22 cellular contexts compared by ENCODE assay signal in the genomic region with DNA sequence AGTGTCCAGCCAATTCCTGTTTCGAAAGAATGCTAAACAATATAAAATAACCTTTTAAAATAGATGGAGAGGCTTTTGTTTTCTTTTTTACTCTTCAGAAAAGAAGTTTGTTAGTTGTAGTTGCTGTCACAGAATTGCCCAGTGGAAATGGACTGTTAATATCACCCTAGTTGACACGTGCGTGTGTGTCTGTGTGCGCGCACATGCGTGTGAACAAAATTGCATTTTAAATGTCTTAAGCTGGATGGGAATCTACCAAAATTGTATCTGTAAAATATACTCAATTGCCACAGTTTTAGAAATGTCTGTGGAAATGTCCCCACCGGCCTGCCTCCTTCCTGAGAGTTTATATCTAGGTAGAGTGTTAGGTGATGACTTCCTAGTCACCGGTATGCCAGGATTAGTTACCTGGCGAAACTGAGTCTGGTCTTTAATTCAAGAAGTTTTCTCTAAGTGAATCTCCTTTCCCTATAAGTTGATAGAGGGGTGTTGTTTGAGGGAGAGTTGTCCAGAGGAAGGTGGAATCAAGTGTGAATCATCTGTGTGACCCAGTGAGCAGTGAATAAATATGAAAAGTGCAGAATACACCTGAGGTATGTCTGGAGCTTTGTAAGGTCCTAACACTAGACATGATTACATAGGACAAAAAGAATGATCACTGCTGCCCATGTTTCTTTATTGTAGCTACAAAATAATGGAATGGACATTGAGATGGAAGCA. TPM values are rescaled to one million over a fixed set of nuclear protein-coding genes. Genes with fewer than 3 reads are reported as not detected.
DNase-seq lines count a peak whose midpoint lies in the region; ATAC-seq and TF ChIP-seq lines count a peak whose summit lies in the region.
"Had no signal": no experiment of that assay in that cellular context is flagged by ENCODE, and none has a peak within 500 bp of the region (broad histone marks: within the 10 kb centered on the region; RNA-seq: fewer than 3 reads in every experiment).

No MANE protein-coding gene starts in this region.

- H3K36me3 ChIP-seq in neuron (ENCODE audit: insufficient read depth, low read length): peaks cover 26% of the 10 kb centered on the region
- H3K36me3 ChIP-seq in vagina: no peaks in the 10 kb centered on the region
- H3K36me3 ChIP-seq: SJCRH30 had no signal

- ATAC-seq in GM18873 (IDR thresholded peaks at IDR 0.05; ENCODE audit: low FRiP score, unreplicated experiment) (no peak), GM18909 (IDR thresholded peaks at IDR 0.05; ENCODE audit: poor library complexity, unreplicated experiment) (no peak)

- H3K9me3 ChIP-seq in neuron (ENCODE audit: low read length) (no peaks in the 10 kb centered on the region), vagina (no peaks in the 10 kb centered on the region)
- H3K9me3 ChIP-seq: SJCRH30 had no signal

- H2AFZ ChIP-seq in neuron (ENCODE audit: low read depth, low read length): no peak overlapping the region

- peak; percentile 67 for DNase-seq in kidney tubule cell (ENCODE audit: low spot score)
- DNase-seq in activated gamma-delta T cell treated with Interleukin-2 at 50 U/mL for 16 hours: no peak
- DNase-seq in vagina (ENCODE audit: extremely low spot score in 2 of 2): no peak
- DNase-seq: CD4-positive, CD25-positive, alpha-beta regulatory T cell; COR-L47; DMS79; GOT3; Kasumi-1; NCI-H1436; NCI-H187 treated with DMSO at 0.1 percent for 48 hours; NCI-H2107; NCI-H446 treated with DMSO at 0.1 percent for 48 hours; NCI-H526 treated with DMSO at 0.1 percent for 48 hours; OCI-M1; SJCRH30 had no signal

- H3K27ac ChIP-seq in cingulate gyrus (ENCODE audit: low read depth, low read length) (peak overlapping the region; percentile 83), temporal lobe (ENCODE audit: low read depth, low read length) (peak overlapping the region; percentile 93), vagina (no peak overlapping the region)
- H3K27ac ChIP-seq: SJCRH30 had no signal

- TF ChIP-seq CTCF in vagina (IDR thresholded peaks at IDR 0.05): no peak

- no peak for TF ChIP-seq POLR2A in vagina (IDR thresholded peaks at IDR 0.05)

- intact Hi-C loops in vagina (cut with DNase I): no loop called here

- H3K27me3 ChIP-seq in neuron (ENCODE audit: insufficient read depth, low read length) (no peaks in the 10 kb centered on the region), vagina (peaks cover 20% of the 10 kb centered on the region)

- H3K4me1 ChIP-seq in neuron (ENCODE audit: insufficient read depth, low read length): peaks cover 48% of the 10 kb centered on the region
- H3K4me1 ChIP-seq in vagina: no peaks in the 10 kb centered on the region
- H3K4me1 ChIP-seq: SJCRH30 had no signal

- H3K4me3 ChIP-seq in neuron (ENCODE audit: low read length) (peak overlapping the region; percentile 91), vagina (no peak overlapping the region)
- H3K4me3 ChIP-seq: SJCRH30 had no signal

RNA-seq across cellular contexts. Expression of a gene that starts 11.0 kb away (rescaled TPM):
- 230 TPM for total RNA-seq in temporal lobe
- total RNA-seq in vagina: not detected
- total RNA-seq: A673; CD4-positive, CD25-positive, alpha-beta regulatory T cell; MCF 10A had no signal

Comparison
In these comparisons a context has a peak if more than half of its experiments do, and no peak if none do; other contexts are left out.
1. RNA of a gene that starts 11.0 kb away (total RNA-seq): 230 TPM in temporal lobe (single experiment); not detected in vagina (single experiment); every median in the first group is over 100 times any median in the second.